ENCODE assay signal across 8 cellular contexts in the genomic region with DNA sequence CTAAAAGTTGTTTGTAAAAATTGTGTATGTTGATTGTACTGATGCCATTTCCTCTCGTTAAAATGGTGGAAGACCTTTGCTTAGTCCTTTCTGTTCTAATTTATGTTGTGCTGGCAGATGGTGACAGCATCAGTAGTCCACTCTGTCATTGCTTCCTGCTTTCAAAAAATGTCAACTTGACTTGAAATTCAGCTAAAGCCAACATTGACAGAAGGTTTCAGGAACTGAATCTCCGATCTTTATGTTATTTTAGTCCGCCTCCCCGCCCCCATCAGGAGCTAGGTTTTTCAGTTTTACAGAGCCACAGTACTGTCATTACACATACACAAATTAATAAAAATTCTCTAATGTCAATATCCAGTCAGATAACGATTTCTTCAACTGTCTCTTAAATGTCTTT. TPM values are rescaled to one million over a fixed set of nuclear protein-coding genes. Genes with fewer than 3 reads are reported as not detected.
DNase-seq lines count a peak whose midpoint lies in the region; ATAC-seq and TF ChIP-seq lines count a peak whose summit lies in the region.

No MANE protein-coding gene starts in this region.

- peak overlapping the region; percentile 98 for H3K4me2 ChIP-seq in smooth muscle cell

- H3K4me1 ChIP-seq in NT2/D1 (ENCODE audit: insufficient read depth, insufficient read length), result peaks cover 3% of the 10 kb centered on the region
- H3K4me1 ChIP-seq in smooth muscle cell (ENCODE audit: low read depth), result peaks cover 16% of the 10 kb centered on the region
- H3K4me1 ChIP-seq in vagina, result peaks cover 40% of the 10 kb centered on the region

- peaks cover 26% of the 10 kb centered on the region for H4K20me1 ChIP-seq in smooth muscle cell (ENCODE audit: low read depth)

- H3K36me3 ChIP-seq in NT2/D1 (ENCODE audit: insufficient read depth, insufficient read length, low read length) (peaks cover 15% of the 10 kb centered on the region), smooth muscle cell (ENCODE audit: low read depth) (no peaks in the 10 kb centered on the region), vagina (peaks cover 0 to 2% of the 10 kb centered on the region in 2 donors)

- H3K79me2 ChIP-seq in smooth muscle cell (ENCODE audit: low read depth), result peaks cover 70% of the 10 kb centered on the region

- no peak overlapping the region for H2AFZ ChIP-seq in smooth muscle cell (ENCODE audit: low read depth)

- no peaks in the 10 kb centered on the region for H3K27me3 Mint-ChIP-seq in stimulated activated naive CD8-positive, alpha-beta T cell treated with anti-CD3 and anti-CD28 coated beads, Interleukin-15, Interleukin-2, amounts not matched to agents 100 ng/mL and 50 ng/mL, for 24 hours
- H3K27me3 Mint-ChIP-seq in endothelial cell (ENCODE audit: unreplicated experiment), result peaks cover 8% of the 10 kb centered on the region

- ATAC-seq in stimulated activated naive CD8-positive, alpha-beta T cell treated with anti-CD3 and anti-CD28 coated beads, Interleukin-15, Interleukin-2, amounts not matched to agents 100 U/mL and 50 U/mL, for 24 hours, result no peak
- no peak for ATAC-seq in HG02588 (IDR thresholded peaks at IDR 0.05; ENCODE audit: unreplicated experiment)

- no peaks in the 10 kb centered on the region for H3F3A ChIP-seq in smooth muscle cell (ENCODE audit: low read depth)

- peaks cover 71% of the 10 kb centered on the region for H3K4me1 Mint-ChIP-seq in stimulated activated naive CD8-positive, alpha-beta T cell treated with anti-CD3 and anti-CD28 coated beads, Interleukin-15, Interleukin-2, amounts not matched to agents 100 ng/mL and 50 ng/mL, for 24 hours (ENCODE audit: low read depth)
- H3K4me1 Mint-ChIP-seq in endothelial cell (ENCODE audit: unreplicated experiment), result peaks cover 40% of the 10 kb centered on the region

- peak overlapping the region; percentile 90 for H3K4me3 Mint-ChIP-seq in stimulated activated naive CD8-positive, alpha-beta T cell treated with anti-CD3 and anti-CD28 coated beads, Interleukin-15, Interleukin-2, amounts not matched to agents 100 ng/mL and 50 ng/mL, for 24 hours
- H3K4me3 Mint-ChIP-seq in endothelial cell (ENCODE audit: unreplicated experiment), result peak overlapping the region; percentile 61

- no peaks in the 10 kb centered on the region for H3K9me3 Mint-ChIP-seq in stimulated activated naive CD8-positive, alpha-beta T cell treated with anti-CD3 and anti-CD28 coated beads, Interleukin-15, Interleukin-2, amounts not matched to agents 100 ng/mL and 50 ng/mL, for 24 hours
- no peaks in the 10 kb centered on the region for H3K9me3 Mint-ChIP-seq in endothelial cell (ENCODE audit: unreplicated experiment)

- WGBS in smooth muscle cell (ENCODE audit: low lambda C conversion rate), result 73% methylated on average over 5 of the region's 5 CpGs

- TF ChIP-seq CTCF in endothelial cell (IDR thresholded peaks at IDR 0.05; ENCODE audit: unreplicated experiment), result no peak
- no peak for TF ChIP-seq CTCF in smooth muscle cell (IDR thresholded peaks at IDR 0.05; ENCODE audit: borderline replicate concordance, insufficient read depth, poor library complexity, severe bottlenecking)
- no peak for TF ChIP-seq CTCF in vagina (IDR thresholded peaks at IDR 0.05)

- H3K27me3 ChIP-seq in NT2/D1 (ENCODE audit: insufficient read depth, insufficient read length) (no peaks in the 10 kb centered on the region), smooth muscle cell (ENCODE audit: low read depth) (no peaks in the 10 kb centered on the region), vagina (no peaks in the 10 kb centered on the region)

- H3K27ac ChIP-seq in smooth muscle cell (ENCODE audit: low read depth) (no peak overlapping the region), vagina (no peak overlapping the region)

- H3K9ac ChIP-seq in NT2/D1 (ENCODE audit: insufficient read length, low read depth) (peak overlapping the region; percentile 98), smooth muscle cell (ENCODE audit: low read depth) (no peak overlapping the region)

- H3K36me3 Mint-ChIP-seq in stimulated activated naive CD8-positive, alpha-beta T cell treated with anti-CD3 and anti-CD28 coated beads, Interleukin-15, Interleukin-2, amounts not matched to agents 100 ng/mL and 50 ng/mL, for 24 hours (ENCODE audit: low read depth), result peaks cover 34% of the 10 kb centered on the region
- H3K36me3 Mint-ChIP-seq in endothelial cell (ENCODE audit: low read depth, unreplicated experiment), result no peaks in the 10 kb centered on the region

- H3K27ac Mint-ChIP-seq in stimulated activated naive CD8-positive, alpha-beta T cell treated with anti-CD3 and anti-CD28 coated beads, Interleukin-15, Interleukin-2, amounts not matched to agents 100 ng/mL and 50 ng/mL, for 24 hours, result peak overlapping the region; percentile 85
- H3K27ac Mint-ChIP-seq in endothelial cell (ENCODE audit: unreplicated experiment), result peak overlapping the region; percentile 9

- TF ChIP-seq POLR2A in vagina (IDR thresholded peaks at IDR 0.05), result no peak

- no peak for DNase-seq in stimulated activated naive CD8-positive, alpha-beta T cell treated with anti-CD3 and anti-CD28 coated beads, Interleukin-15, Interleukin-2, amounts not matched to agents 100 U/mL and 50 U/mL, for 24 hours
- no peak for DNase-seq in NT2/D1 (ENCODE audit: low read depth, low spot score)
- no peak for DNase-seq in endothelial cell (ENCODE audit: low spot score)
- no peak for DNase-seq in smooth muscle cell (lab: John Stamatoyannopoulos, UW; ENCODE audit: unreplicated experiment)
- no peak for DNase-seq in islet precursor cell
- DNase-seq in vagina (ENCODE audit: extremely low spot score in 2 of 2), result no peak

- H3K9me3 ChIP-seq in NT2/D1 (ENCODE audit: insufficient read depth, low read length) (no peaks in the 10 kb centered on the region), smooth muscle cell (replicated peaks; ENCODE audit: low read depth) (no peaks in the 10 kb centered on the region), vagina (no peaks in the 10 kb centered on the region)

- H3K4me3 ChIP-seq in NT2/D1 (ENCODE audit: insufficient read length, low read depth) (peak overlapping the region; percentile 93), smooth muscle cell (peak overlapping the region; percentile 85), vagina (no peak overlapping the region)

- intact Hi-C loops in vagina (cut with DNase I), result no loop called here

RNA-seq across cellular contexts. Expression of gene CEP63, which starts 1.5 kb away (rescaled TPM):
- total RNA-seq in endothelial cell (ENCODE audit: unreplicated experiment) (16.8 TPM), smooth muscle cell (16.9 and 20.2 TPM in 2 replicates), vagina (12.5 TPM)
- 21.4 and 24.5 TPM in 2 replicates for polyA plus RNA-seq in smooth muscle cell

RNA-seq across cellular contexts. Expression of gene ANAPC13, which starts 1.6 kb away (rescaled TPM):
- total RNA-seq in endothelial cell (ENCODE audit: unreplicated experiment), result 59.4 TPM
- total RNA-seq in smooth muscle cell, result 115 and 119 TPM in 2 replicates
- 93.8 and 114 TPM in 2 replicates for polyA plus RNA-seq in smooth muscle cell
- total RNA-seq in vagina, result 24.1 TPM

Comparison
In these comparisons a context has a peak if more than half of its experiments do, and no peak if none do; other contexts are left out.
1. H3K4me3 ChIP-seq: peak in NT2/D1 (single experiment) and smooth muscle cell (single experiment); none in vagina (0 of 2).